In the genomic region with DNA sequence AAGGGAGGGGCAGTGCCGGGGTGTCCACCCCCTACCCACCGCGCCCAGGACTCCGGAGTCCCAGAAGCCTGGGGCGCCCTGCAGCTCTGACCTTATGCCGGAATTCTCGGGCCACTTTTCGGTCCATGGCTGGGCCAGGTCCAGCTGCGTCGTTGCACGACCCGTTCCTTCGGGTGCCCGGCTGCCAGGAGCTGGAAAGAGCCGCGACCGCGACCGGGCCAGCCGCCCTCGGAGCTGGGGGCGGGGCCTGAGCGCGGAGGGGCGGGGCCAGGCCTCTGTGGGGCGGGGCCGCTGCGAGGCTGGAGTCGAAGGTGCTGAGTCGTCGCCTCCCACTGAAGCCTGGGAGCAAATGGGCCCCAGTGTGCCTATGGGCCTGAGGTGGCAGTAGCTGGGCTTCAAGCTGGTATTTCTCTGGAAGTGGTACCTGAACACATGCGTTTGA, we compare ENCODE assay signal across 1 cellular context.
TF ChIP-seq lines count a peak whose summit lies in the region.

A gene (minus strand): TSS at position 236 of the 442 bp plus-strand sequence. CDS start 109 bp downstream, at position 127.

TF ChIP-seq in HCT116, 20 proteins besides CTCF, POLR2A, EP300 and RAD21 (continued from another document):
- TF ChIP-seq ELF1 (IDR thresholded peaks at IDR 0.05; ENCODE audit: borderline replicate concordance, low read depth) (no peak), SRF (IDR thresholded peaks at IDR 0.05; ENCODE audit: low read depth) (no peak), CEBPB (IDR thresholded peaks at IDR 0.05; ENCODE audit: low read depth) (no peak), ZFX (IDR thresholded peaks at IDR 0.05) (no peak), TCF7L2 (IDR thresholded peaks at IDR 0.05; ENCODE audit: borderline replicate concordance, extremely low read depth, insufficient read depth, insufficient read length) (no peak)
- TF ChIP-seq, protein P1, sequence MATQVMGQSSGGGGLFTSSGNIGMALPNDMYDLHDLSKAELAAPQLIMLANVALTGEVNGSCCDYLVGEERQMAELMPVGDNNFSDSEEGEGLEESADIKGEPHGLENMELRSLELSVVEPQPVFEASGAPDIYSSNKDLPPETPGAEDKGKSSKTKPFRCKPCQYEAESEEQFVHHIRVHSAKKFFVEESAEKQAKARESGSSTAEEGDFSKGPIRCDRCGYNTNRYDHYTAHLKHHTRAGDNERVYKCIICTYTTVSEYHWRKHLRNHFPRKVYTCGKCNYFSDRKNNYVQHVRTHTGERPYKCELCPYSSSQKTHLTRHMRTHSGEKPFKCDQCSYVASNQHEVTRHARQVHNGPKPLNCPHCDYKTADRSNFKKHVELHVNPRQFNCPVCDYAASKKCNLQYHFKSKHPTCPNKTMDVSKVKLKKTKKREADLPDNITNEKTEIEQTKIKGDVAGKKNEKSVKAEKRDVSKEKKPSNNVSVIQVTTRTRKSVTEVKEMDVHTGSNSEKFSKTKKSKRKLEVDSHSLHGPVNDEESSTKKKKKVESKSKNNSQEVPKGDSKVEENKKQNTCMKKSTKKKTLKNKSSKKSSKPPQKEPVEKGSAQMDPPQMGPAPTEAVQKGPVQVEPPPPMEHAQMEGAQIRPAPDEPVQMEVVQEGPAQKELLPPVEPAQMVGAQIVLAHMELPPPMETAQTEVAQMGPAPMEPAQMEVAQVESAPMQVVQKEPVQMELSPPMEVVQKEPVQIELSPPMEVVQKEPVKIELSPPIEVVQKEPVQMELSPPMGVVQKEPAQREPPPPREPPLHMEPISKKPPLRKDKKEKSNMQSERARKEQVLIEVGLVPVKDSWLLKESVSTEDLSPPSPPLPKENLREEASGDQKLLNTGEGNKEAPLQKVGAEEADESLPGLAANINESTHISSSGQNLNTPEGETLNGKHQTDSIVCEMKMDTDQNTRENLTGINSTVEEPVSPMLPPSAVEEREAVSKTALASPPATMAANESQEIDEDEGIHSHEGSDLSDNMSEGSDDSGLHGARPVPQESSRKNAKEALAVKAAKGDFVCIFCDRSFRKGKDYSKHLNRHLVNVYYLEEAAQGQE (IDR thresholded peaks at IDR 0.05; ENCODE audit: low read depth): no peak
